ENCODE assay signal across 29 cellular contexts in the genomic region with DNA sequence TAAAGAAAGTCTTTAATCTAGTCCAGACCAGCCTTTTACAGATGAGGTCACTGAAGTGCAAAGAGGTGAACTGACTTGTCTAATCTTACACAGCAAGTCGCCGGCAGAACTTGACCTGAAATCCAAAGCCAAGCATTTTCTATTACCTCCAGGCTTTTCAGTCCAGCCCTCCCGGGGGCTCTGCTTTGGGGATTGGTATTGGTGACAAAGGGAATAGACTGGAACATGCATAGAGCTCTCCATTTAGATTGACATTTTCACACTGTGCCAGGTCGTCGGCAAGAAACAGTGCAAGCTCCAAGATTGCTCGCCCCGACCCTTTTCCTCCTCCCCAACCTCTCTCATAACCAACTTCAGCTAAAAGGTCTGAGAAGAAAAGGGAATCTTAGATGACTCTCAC.
"Had no signal": no experiment of that assay in that cellular context is flagged by ENCODE, and none has a peak within 500 bp of the region (broad histone marks: within the 10 kb centered on the region; RNA-seq: fewer than 3 reads in every experiment).

No MANE protein-coding gene starts in this region.

- H3K4me1 ChIP-seq: colonic mucosa, foreskin keratinocyte had no signal

- H3K27ac ChIP-seq: colonic mucosa, coronary artery, dorsolateral prefrontal cortex, epithelial cell of prostate, esophagus muscularis mucosa, esophagus squamous epithelium, foreskin keratinocyte, gastrocnemius medialis, gastroesophageal sphincter, heart left ventricle, heart right ventricle had no signal

- H3K4me3 ChIP-seq: colonic mucosa, coronary artery, dorsolateral prefrontal cortex, esophagus muscularis mucosa, esophagus squamous epithelium, gastrocnemius medialis, gastroesophageal sphincter, heart left ventricle, heart right ventricle had no signal

- H3K27ac Mint-ChIP-seq: dendritic cell treated with granulocyte-macrophage colony-stimulating factor and Interleukin-4, amounts not matched to agents 40 ng/mL and 50 ng/mL, for 4 days; effector memory CD8-positive, alpha-beta T cell; endodermal cell had no signal

- FAIRE-seq: colon, endometrium, endothelial cell of umbilical vein, frontal cortex had no signal

- H3K27me3 Mint-ChIP-seq: dendritic cell treated with granulocyte-macrophage colony-stimulating factor and Interleukin-4, amounts not matched to agents 40 ng/mL and 50 ng/mL, for 4 days had no signal

- H3K9me3 ChIP-seq: colonic mucosa, esophagus muscularis mucosa, esophagus squamous epithelium, gastrocnemius medialis, gastroesophageal sphincter, heart left ventricle, heart right ventricle had no signal

- DNase-seq: colonic mucosa; cortex of kidney; dermis blood vessel endothelial cell; dorsolateral prefrontal cortex; effector CD4-positive, alpha-beta T cell; effector CD8-positive, alpha-beta T cell; effector memory CD4-positive, alpha-beta T cell; effector memory CD8-positive, alpha-beta T cell; endodermal cell; erythroblast; esophagus squamous epithelium; foreskin fibroblast; foreskin keratinocyte; foreskin melanocyte; gastrocnemius medialis; glutamatergic neuron; head of caudate nucleus; heart left ventricle; heart right ventricle had no signal

- H3K36me3 ChIP-seq: colonic mucosa, esophagus muscularis mucosa, esophagus squamous epithelium, gastrocnemius medialis, gastroesophageal sphincter, heart left ventricle, heart right ventricle had no signal

- H3K4me3 Mint-ChIP-seq: dendritic cell treated with granulocyte-macrophage colony-stimulating factor and Interleukin-4, amounts not matched to agents 40 ng/mL and 50 ng/mL, for 4 days; effector memory CD8-positive, alpha-beta T cell; endodermal cell had no signal

- H3K9me3 Mint-ChIP-seq: dendritic cell treated with granulocyte-macrophage colony-stimulating factor and Interleukin-4, amounts not matched to agents 40 ng/mL and 50 ng/mL, for 4 days; effector memory CD8-positive, alpha-beta T cell; endodermal cell had no signal

- ATAC-seq: effector memory CD8-positive, alpha-beta T cell; esophagus mucosa; foreskin keratinocyte; gastrocnemius medialis; gastroesophageal sphincter; heart left ventricle; heart right ventricle had no signal

- H3K27me3 ChIP-seq: colonic mucosa, esophagus muscularis mucosa, gastroesophageal sphincter, heart left ventricle had no signal
